Comparison of ENCODE assay signal across 32 cellular contexts in genomic region chr4:80232707-80233370, GRCh38. TPM values are rescaled to one million over a fixed set of nuclear protein-coding genes. Genes with fewer than 3 reads are reported as not detected.
"Had no signal": no experiment of that assay in that cellular context is flagged by ENCODE, and none has a peak within 500 bp of the region (broad histone marks: within the 10 kb centered on the region; RNA-seq: fewer than 3 reads in every experiment).

No MANE protein-coding gene starts in this region.

- H3K4me3 Mint-ChIP-seq: activated CD4-positive, alpha-beta T cell treated with anti-CD3 and anti-CD28 coated beads for 36 hours; activated CD4-positive, alpha-beta T cell treated with anti-CD3 and anti-CD28 coated beads, Interleukin-2, amount 10 ng/mL, durations not matched to agents 7 days and 5 days; activated CD8-positive, alpha-beta T cell treated with anti-CD3 and anti-CD28 coated beads, Interleukin-2, amount 10 ng/mL, durations not matched to agents 7 days and 5 days; activated naive CD8-positive, alpha-beta T cell treated with anti-CD3 and anti-CD28 coated beads for 36 hours; central memory CD8-positive, alpha-beta T cell; T-helper 1 cell treated with Interleukin-12 subunit alpha and Interleukin-12 subunit beta and Interleukin-4 antibody, amounts not matched to agents 30 μg/mL and 1 μg/mL, for 36 hours; T-helper 2 cell treated with Interferon-gamma antibody and Interleukin-4, amounts not matched to agents 5 μg/mL and 100 μg/mL, for 36 hours; WTC11 had no signal

- H3K4me3 ChIP-seq: cardiac muscle cell, PC-9 had no signal

- H3K27me3 ChIP-seq: brain microvascular endothelial cell had no signal

- H3K36me3 ChIP-seq: brain microvascular endothelial cell, cardiac muscle cell had no signal

- FAIRE-seq: RCC 7860 had no signal

- H3K4me2 ChIP-seq: PC-9 had no signal

- H3K27ac Mint-ChIP-seq: activated CD4-positive, alpha-beta T cell treated with anti-CD3 and anti-CD28 coated beads for 36 hours; activated CD4-positive, alpha-beta T cell treated with anti-CD3 and anti-CD28 coated beads, Interleukin-2, amount 10 ng/mL, durations not matched to agents 7 days and 5 days; activated CD8-positive, alpha-beta T cell treated with anti-CD3 and anti-CD28 coated beads, Interleukin-2, amount 10 ng/mL, durations not matched to agents 7 days and 5 days; activated naive CD8-positive, alpha-beta T cell treated with anti-CD3 and anti-CD28 coated beads for 36 hours; T-helper 1 cell treated with Interleukin-12 subunit alpha and Interleukin-12 subunit beta and Interleukin-4 antibody, amounts not matched to agents 30 μg/mL and 1 μg/mL, for 36 hours; T-helper 2 cell treated with Interferon-gamma antibody and Interleukin-4, amounts not matched to agents 5 μg/mL and 100 μg/mL, for 36 hours; WTC11 had no signal

- H2AFZ ChIP-seq: PC-9 had no signal

- H3K27ac ChIP-seq: brain microvascular endothelial cell, cardiac muscle cell, PC-9, RWPE1 had no signal

- DNase-seq: activated CD4-positive, alpha-beta T cell treated with anti-CD3 and anti-CD28 coated beads for 36 hours; activated CD4-positive, alpha-beta T cell treated with anti-CD3 and anti-CD28 coated beads, Interleukin-2, amount 10 ng/mL, durations not matched to agents 7 days and 5 days; activated CD4-positive, alpha-beta T cell treated with anti-CD3 and anti-CD28 coated beads, Interleukin-2, amount 50 U/mL, for 48 hours; activated CD8-positive, alpha-beta memory T cell treated with anti-CD3 and anti-CD28 coated beads, Interleukin-2, amount 50 U/mL, for 4 hours; activated CD8-positive, alpha-beta T cell treated with anti-CD3 and anti-CD28 coated beads, Interleukin-2, amount 10 ng/mL, durations not matched to agents 7 days and 5 days; activated effector memory CD4-positive, alpha-beta T cell treated with Interleukin-2 at 50 U/mL for 16 hours; activated naive CD4-positive, alpha-beta T cell treated with anti-CD3 and anti-CD28 coated beads, Interleukin-2, amount 50 U/mL, for 16 hours; activated naive CD8-positive, alpha-beta T cell treated with anti-CD3 and anti-CD28 coated beads for 36 hours; activated T-cell treated with anti-CD3 and anti-CD28 coated beads, Interleukin-2, amount 50 U/mL, for 48 hours; amniotic stem cell; aorta; brain microvascular endothelial cell; NCI-H1048; NCI-H1105 treated with DMSO at 0.1 percent for 48 hours; NCI-H1436; NCI-H1694; NCI-H1930; NCI-H2081 treated with DMSO at 0.1 percent for 48 hours; NCI-H226; NCI-H524 treated with DMSO at 0.1 percent for 48 hours; PC-9 had no signal

- H3K4me1 Mint-ChIP-seq: activated CD4-positive, alpha-beta T cell treated with anti-CD3 and anti-CD28 coated beads for 36 hours; activated CD4-positive, alpha-beta T cell treated with anti-CD3 and anti-CD28 coated beads, Interleukin-2, amount 10 ng/mL, durations not matched to agents 7 days and 5 days; activated naive CD8-positive, alpha-beta T cell treated with anti-CD3 and anti-CD28 coated beads for 36 hours; central memory CD8-positive, alpha-beta T cell; WTC11 had no signal

- ATAC-seq: activated CD4-positive, alpha-beta T cell treated with anti-CD3 and anti-CD28 coated beads for 36 hours; activated CD4-positive, CD25-positive, alpha-beta regulatory T cell treated with anti-CD3 and anti-CD28 coated beads, Interleukin-2, amount 50 U/mL, for 24 hours; activated CD8-positive, alpha-beta T cell treated with anti-CD3 and anti-CD28 coated beads, Interleukin-2, amount 10 ng/mL, durations not matched to agents 7 days and 5 days; Right ventricle myocardium inferior; WTC11 had no signal

- H3K9me3 Mint-ChIP-seq: activated CD4-positive, alpha-beta T cell treated with anti-CD3 and anti-CD28 coated beads, Interleukin-2, amount 10 ng/mL, durations not matched to agents 7 days and 5 days; activated naive CD8-positive, alpha-beta T cell treated with anti-CD3 and anti-CD28 coated beads for 36 hours; central memory CD8-positive, alpha-beta T cell; T-helper 1 cell treated with Interleukin-12 subunit alpha and Interleukin-12 subunit beta and Interleukin-4 antibody, amounts not matched to agents 30 μg/mL and 1 μg/mL, for 36 hours; T-helper 2 cell treated with Interferon-gamma antibody and Interleukin-4, amounts not matched to agents 5 μg/mL and 100 μg/mL, for 36 hours; WTC11 had no signal

- H3K36me3 Mint-ChIP-seq: activated naive CD8-positive, alpha-beta T cell treated with anti-CD3 and anti-CD28 coated beads for 36 hours; WTC11 had no signal

RNA-seq across cellular contexts. Expression of gene FGF5, which starts 33.6 kb away (rescaled TPM):
- total RNA-seq: activated CD4-positive, alpha-beta T cell treated with anti-CD3 and anti-CD28 coated beads for 36 hours; activated CD4-positive, alpha-beta T cell treated with anti-CD3 and anti-CD28 coated beads, Interleukin-2, amount 10 ng/mL, durations not matched to agents 7 days and 5 days; activated CD8-positive, alpha-beta T cell treated with anti-CD3 and anti-CD28 coated beads, Interleukin-2, amount 10 ng/mL, durations not matched to agents 7 days and 5 days; activated naive CD8-positive, alpha-beta T cell treated with anti-CD3 and anti-CD28 coated beads for 36 hours; MCF 10A; NCI-H460; PC-9; WTC11 had no signal
- polyA plus RNA-seq: aorta had no signal

RNA-seq across cellular contexts. Expression of gene PRDM8, which starts 35.5 kb away (rescaled TPM):
- total RNA-seq: WTC11 had no signal
